Comparison of ENCODE assay signal across 16 cellular contexts in genomic region chr10:3159160-3159559, GRCh38. TPM values are rescaled to one million over a fixed set of nuclear protein-coding genes. Genes with fewer than 3 reads are reported as not detected.
DNase-seq lines count a peak whose midpoint lies in the region; ATAC-seq, FAIRE-seq and TF ChIP-seq lines count a peak whose summit lies in the region.
"Had no signal": no experiment of that assay in that cellular context is flagged by ENCODE, and none has a peak within 500 bp of the region (broad histone marks: within the 10 kb centered on the region; RNA-seq: fewer than 3 reads in every experiment).

No MANE protein-coding gene starts in this region.

- H3K9me3 ChIP-seq in heart right ventricle (no peaks in the 10 kb centered on the region), neural progenitor cell (ENCODE audit: low read depth) (no peaks in the 10 kb centered on the region)
- H3K9me3 ChIP-seq: BE2C had no signal

- no peaks in the 10 kb centered on the region for H3K4me1 ChIP-seq in GM23338 (ENCODE audit: insufficient read depth)
- H3K4me1 ChIP-seq in heart right ventricle, result peaks cover 0 to 6% (median 0%) of the 10 kb centered on the region in 9 donors
- H3K4me1 ChIP-seq in neural progenitor cell, result no peaks in the 10 kb centered on the region
- H3K4me1 ChIP-seq: BE2C had no signal

- TF ChIP-seq CTCF in GM23338 (conservative IDR thresholded peaks at IDR 0.05; ENCODE audit: low read depth in 2 of 2) (no peak), heart right ventricle (IDR thresholded peaks at IDR 0.05) (no peak), neural progenitor cell (IDR thresholded peaks at IDR 0.05) (no peak)

- H2AFZ ChIP-seq in GM23338 (no peak overlapping the region), neural progenitor cell (replicated peaks) (no peak overlapping the region)

- H3K36me3 Mint-ChIP-seq in GM23338 (ENCODE audit: low read depth) (peaks cover 51% of the 10 kb centered on the region), neural progenitor cell (peaks cover 41% of the 10 kb centered on the region)
- H3K36me3 Mint-ChIP-seq in activated T-helper 17 cell treated with anti-CD3 and anti-CD28 coated beads, Interleukin-2, amount 50 U/mL, for 72 hours (ENCODE audit: low read depth), result peaks cover 100% of the 10 kb centered on the region

- no peaks in the 10 kb centered on the region for H3K9me2 ChIP-seq in GM23338 (ENCODE audit: insufficient read depth)

- no peak for TF ChIP-seq POLR2A in GM12892 (IDR thresholded peaks at IDR 0.05; ENCODE audit: low read depth, low read length)

- H3K36me3 ChIP-seq in GM23338 (ENCODE audit: insufficient read depth) (peaks cover 5% of the 10 kb centered on the region), heart right ventricle (peaks cover 0 to 100% (median 54%) of the 10 kb centered on the region in 9 donors), neural progenitor cell (peaks cover 12% of the 10 kb centered on the region)

- H3K9ac ChIP-seq in neural progenitor cell, result no peak overlapping the region

- H3K27ac ChIP-seq in GM23338 (ENCODE audit: low read depth) (0 out of 2 replicates have a peak overlapping the region, but pooled peaks have one; percentile 19), heart right ventricle (no peak overlapping the region), neural progenitor cell (no peak overlapping the region)
- H3K27ac ChIP-seq: C4-2B had no signal

- H3F3A ChIP-seq in GM23338 (replicated peaks; ENCODE audit: low read depth), result no peaks in the 10 kb centered on the region
- no peaks in the 10 kb centered on the region for H3F3A ChIP-seq in neural progenitor cell (ENCODE audit: low read depth)

- H3K27me3 Mint-ChIP-seq in GM23338 (ENCODE audit: insufficient read depth, low read depth, poor library complexity) (no peaks in the 10 kb centered on the region), neural progenitor cell (ENCODE audit: insufficient read depth, low read depth) (peaks cover 4% of the 10 kb centered on the region)
- H3K27me3 Mint-ChIP-seq in activated T-helper 17 cell treated with anti-CD3 and anti-CD28 coated beads, Interleukin-2, amount 50 U/mL, for 72 hours, result no peaks in the 10 kb centered on the region
- H3K27me3 Mint-ChIP-seq: CD4-positive, alpha-beta memory T cell had no signal

- 70 to 78% methylated on average over 10 of the region's 10 CpGs for WGBS in heart right ventricle, 2 donors

- H3K27ac Mint-ChIP-seq in GM23338 (no peak overlapping the region), neural progenitor cell (no peak overlapping the region)
- H3K27ac Mint-ChIP-seq in activated T-helper 17 cell treated with anti-CD3 and anti-CD28 coated beads, Interleukin-2, amount 50 U/mL, for 72 hours, result peak overlapping the region; percentile 20
- H3K27ac Mint-ChIP-seq: H9 had no signal

- no peak for ATAC-seq in GM23338
- no peak for ATAC-seq in activated T-helper 17 cell treated with anti-CD3 and anti-CD28 coated beads, Interleukin-2, amount 50 U/mL, for 72 hours (replicated peaks)
- ATAC-seq in heart right ventricle, result peak in 7 of 8 donors; percentile 55 to 91 (median 73)
- ATAC-seq in GM21515 (IDR thresholded peaks at IDR 0.05; ENCODE audit: unreplicated experiment), result no peak
- ATAC-seq: GM12878 had no signal

- H4K20me1 ChIP-seq in GM23338 (replicated peaks; ENCODE audit: insufficient read depth) (no peaks in the 10 kb centered on the region; the same call in 1 of the 2 replicates), neural progenitor cell (ENCODE audit: low read depth) (no peaks in the 10 kb centered on the region)

- H3K9me3 Mint-ChIP-seq in GM23338, result no peaks in the 10 kb centered on the region
- H3K9me3 Mint-ChIP-seq in activated T-helper 17 cell treated with anti-CD3 and anti-CD28 coated beads, Interleukin-2, amount 50 U/mL, for 72 hours, result no peaks in the 10 kb centered on the region
- H3K9me3 Mint-ChIP-seq in neural progenitor cell, result no peaks in the 10 kb centered on the region
- H3K9me3 Mint-ChIP-seq: H9 had no signal

- H3K4me3 Mint-ChIP-seq in GM23338 (no peak overlapping the region), neural progenitor cell (no peak overlapping the region)
- no peak overlapping the region for H3K4me3 Mint-ChIP-seq in activated T-helper 17 cell treated with anti-CD3 and anti-CD28 coated beads, Interleukin-2, amount 50 U/mL, for 72 hours
- H3K4me3 Mint-ChIP-seq: CD4-positive, alpha-beta memory T cell; H9 had no signal

- DNase-seq in GM23338 (ENCODE audit: low spot score), result no peak
- no peak for DNase-seq in heart right ventricle
- DNase-seq in medulla oblongata (ENCODE audit: extremely low spot score), result peak; percentile 68
- no peak for DNase-seq in NCI-H1105 (lab: John Stamatoyannopoulos, UW)
- DNase-seq in GM12892 (ENCODE audit: insufficient read length), result no peak
- DNase-seq in neural progenitor cell (ENCODE audit: low spot score), result no peak
- DNase-seq: BE2C; CD4-positive, alpha-beta memory T cell; DMS79; GOT3; H9 had no signal

- no peak for FAIRE-seq in GM12892 (lab: Jason Lieb, UNC)
- FAIRE-seq: A204.1, GM12878 had no signal

- no peaks in the 10 kb centered on the region for H3K79me2 ChIP-seq in GM23338 (replicated peaks; ENCODE audit: insufficient read depth)
- no peaks in the 10 kb centered on the region for H3K79me2 ChIP-seq in neural progenitor cell (ENCODE audit: low read depth)

- H3K4me3 ChIP-seq in GM23338 (no peak overlapping the region), heart right ventricle (no peak overlapping the region), neural progenitor cell (no peak overlapping the region)
- H3K4me3 ChIP-seq: GM12878 had no signal

- H3K4me1 Mint-ChIP-seq in GM23338, result no peaks in the 10 kb centered on the region
- no peaks in the 10 kb centered on the region for H3K4me1 Mint-ChIP-seq in activated T-helper 17 cell treated with anti-CD3 and anti-CD28 coated beads, Interleukin-2, amount 50 U/mL, for 72 hours
- no peaks in the 10 kb centered on the region for H3K4me1 Mint-ChIP-seq in neural progenitor cell
- H3K4me1 Mint-ChIP-seq: H9 had no signal

- H3K27me3 ChIP-seq in GM23338 (ENCODE audit: insufficient read depth), result no peaks in the 10 kb centered on the region
- H3K27me3 ChIP-seq in heart right ventricle, result no peaks in the 10 kb centered on the region
- H3K27me3 ChIP-seq in neural progenitor cell, result no peaks in the 10 kb centered on the region
- H3K27me3 ChIP-seq: BE2C had no signal

- H3K4me2 ChIP-seq in GM23338 (no peak overlapping the region), neural progenitor cell (no peak overlapping the region)

- intact Hi-C loops in heart right ventricle (cut with DNase I), result no loop called here

TF ChIP-seq in GM23338, 12 proteins besides CTCF, POLR2A, EP300 and RAD21:
- no peak for TF ChIP-seq ZNF331 (CRISPR knock-in tag; IDR thresholded peaks at IDR 0.05; ENCODE audit: low read depth)
- TF ChIP-seq POLR2AphosphoS5 (IDR thresholded peaks at IDR 0.05; ENCODE audit: low read depth), result no peak
- TF ChIP-seq CREB1 (CRISPR knock-in tag; IDR thresholded peaks at IDR 0.05; ENCODE audit: low read depth), result no peak
- TF ChIP-seq EZH2phosphoT487 (IDR thresholded peaks at IDR 0.05; ENCODE audit: unreplicated experiment), result no peak

RNA-seq across cellular contexts. Expression of gene PITRM1, which starts 13.4 kb away (rescaled TPM):
- total RNA-seq in GM23338 (2014; rRNA removed; shearing (Covaris generic)), result 33.0 and 51.1 TPM in 2 replicates
- 25.1 and 29.0 TPM in 2 replicates for polyA plus RNA-seq in GM23338 (2016; fragmentation: Nextera tagmentation; extraction: Ambion mirVana)
- 100 to 1,000 TPM; 160 to 169 TPM for total RNA-seq in activated T-helper 17 cell treated with anti-CD3 and anti-CD28 coated beads, Interleukin-2, amount 50 U/mL, for 72 hours
- total RNA-seq in heart right ventricle, result 100 to 1,000 TPM in 2 of 10 donors, 10 to 100 TPM in 8; 67.9 to 107 (median 83.2) TPM
- 10 to 100 TPM; 61.8 to 69.2 TPM for polyA plus RNA-seq in heart right ventricle
- polyA plus RNA-seq in GM12892 (2012; ENCODE audit: missing spikeins), result 39.6 TPM
- total RNA-seq in neural progenitor cell (ENCODE audit: low replicate concordance), result 27.2 and 38.0 TPM in 2 replicates

Comparison
In these comparisons a context has a peak if more than half of its experiments do, and no peak if none do; other contexts are left out.
1. ATAC-seq: peak in heart right ventricle (7 of 8); none in GM23338 (single experiment), activated T-helper 17 cell treated with anti-CD3 and anti-CD28 coated beads, Interleukin-2, amount 50 U/mL, for 72 hours (single experiment) and GM21515 (single experiment).